Comparison of ENCODE assay signal across 1 cellular context in genomic region chr10:131857156-131858117, GRCh38.
TF ChIP-seq lines count a peak whose summit lies in the region.

No MANE protein-coding gene starts in this region.

TF ChIP-seq in HepG2, 621 proteins besides CTCF, POLR2A, EP300 and RAD21 (continued from another document):
- TF ChIP-seq ZNF142 (CRISPR knock-in tag; IDR thresholded peaks at IDR 0.05) (no peak), MED13 (CRISPR knock-in tag; IDR thresholded peaks at IDR 0.05) (no peak), SYNCRIP (IDR thresholded peaks at IDR 0.05; ENCODE audit: insufficient read depth, low read depth, low read length) (no peak), JARID2 (CRISPR knock-in tag; IDR thresholded peaks at IDR 0.05; ENCODE audit: insufficient replicate concordance) (no peak)
